Comparison of ENCODE assay signal across 8 cellular contexts in the genomic region with DNA sequence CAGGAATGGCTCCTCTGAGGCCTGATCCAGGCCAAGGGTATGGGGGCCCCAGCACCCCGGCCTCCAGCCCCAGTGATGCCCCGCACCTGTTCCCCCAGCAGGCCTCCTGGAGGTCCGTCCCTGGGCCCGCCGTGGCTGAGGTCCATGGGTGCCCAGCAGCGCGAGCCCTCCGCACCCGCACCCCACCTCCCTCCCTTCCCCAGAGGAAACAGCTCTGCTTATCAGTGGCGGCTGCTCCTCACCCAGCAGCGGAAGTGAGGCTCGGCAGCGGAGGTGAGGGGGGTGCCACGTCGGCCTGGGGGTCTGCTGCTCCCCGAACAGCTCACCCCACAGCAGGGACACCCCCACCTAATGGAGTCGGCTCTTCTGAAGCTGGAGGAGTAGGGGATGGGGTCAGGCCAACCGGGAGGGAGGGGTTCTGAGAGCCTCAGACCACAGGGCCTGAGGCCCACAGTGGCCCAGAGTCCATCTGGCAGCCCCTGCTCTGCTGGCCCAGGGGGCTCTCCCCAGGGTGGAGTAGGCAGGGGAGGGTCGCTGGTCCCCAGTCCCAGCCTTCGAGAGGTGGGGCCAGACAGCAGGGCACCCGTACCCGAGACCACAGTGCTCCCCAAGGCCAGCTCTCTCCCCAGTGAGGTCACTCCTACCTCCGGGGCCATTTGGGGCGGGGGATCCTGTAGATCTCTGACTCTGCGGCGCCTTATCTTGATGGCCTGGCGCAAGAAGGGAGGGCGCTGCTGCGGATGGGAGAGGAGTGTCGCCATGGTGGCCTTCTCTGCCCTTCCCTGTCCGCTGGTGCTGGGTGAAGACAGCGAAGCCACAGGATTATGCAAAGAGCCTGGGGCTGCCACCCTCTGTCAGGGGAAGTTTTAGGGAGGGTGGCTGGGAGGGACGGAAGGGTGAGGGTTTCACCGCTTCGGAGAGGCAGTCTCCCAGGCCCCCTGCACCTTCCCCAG. TPM values are rescaled to one million over a fixed set of nuclear protein-coding genes. Genes with fewer than 3 reads are reported as not detected.
A peak's percentile ranks its signal among the peaks of the same experiment; 100 is the strongest.
DNase-seq lines count a peak whose midpoint lies in the region; ATAC-seq, FAIRE-seq and TF ChIP-seq lines count a peak whose summit lies in the region.

A gene (minus strand): TSS at position 828 of the 953 bp plus-strand sequence. CDS start 67 bp downstream, at position 761.

- no peaks in the 10 kb centered on the region for H3K27me3 Mint-ChIP-seq in activated T-cell treated with anti-CD3 and anti-CD28 coated beads, Interleukin-2, amount 50 U/mL, for 24 hours

- DNase-seq in GM12891 (ENCODE audit: insufficient read length, low spot score) (peak; percentile 81), NB4 (ENCODE audit: low read depth) (peak; percentile 93), heart left ventricle (peak in 1 of 5 donors; percentile 47), spleen (peak; percentile 95), DMS 273 treated with DMSO at 0.1 percent for 48 hours (lab: John Stamatoyannopoulos, UW) (no peak), hepatic stellate cell (ENCODE audit: low spot score) (no peak), AG20443 (ENCODE audit: low spot score) (no peak)
- DNase-seq in activated T-cell treated with anti-CD3 and anti-CD28 coated beads, Interleukin-2, amount 50 U/mL, for 24 hours: peak; percentile 80

- WGBS in heart left ventricle, 4 donors: 55 to 87% (median 60%) methylated on average over 15 to 35 of the region's 35 CpGs
- 6 to 13% (median 9%) methylated on average over 18 to 35 of the region's 35 CpGs for WGBS in spleen, 5 donors

- no peaks in the 10 kb centered on the region for H3K27me3 ChIP-seq in heart left ventricle
- no peaks in the 10 kb centered on the region for H3K27me3 ChIP-seq in spleen (replicated peaks in 1 of 7)

- H3K4me1 Mint-ChIP-seq in activated T-cell treated with anti-CD3 and anti-CD28 coated beads, Interleukin-2, amount 50 U/mL, for 24 hours (ENCODE audit: low read depth): peaks cover 29% of the 10 kb centered on the region

- H3K4me3 Mint-ChIP-seq in activated T-cell treated with anti-CD3 and anti-CD28 coated beads, Interleukin-2, amount 50 U/mL, for 24 hours: peak within 1 kb of the TSS; percentile 96

- no peak for TF ChIP-seq POLR2A in GM12891 (IDR thresholded peaks at IDR 0.05; ENCODE audit: low read depth, low read length)
- peak; percentile 39 for TF ChIP-seq POLR2A in NB4 (IDR thresholded peaks at IDR 0.05; ENCODE audit: extremely low read depth, insufficient read length)
- TF ChIP-seq POLR2A in heart left ventricle (IDR thresholded peaks at IDR 0.05): no peak
- TF ChIP-seq POLR2A in spleen (IDR thresholded peaks at IDR 0.05): no peak

- intact Hi-C loops in heart left ventricle (cut with DNase I): loop anchor here in 1 of 10 donors (10.0 kb wide), 1 partner anchor 51 kb away; a partner anchor contains a TSS
- intact Hi-C loops in spleen (cut with DNase I; ENCODE audit: low total_unique reads): no loop called here

- no peaks in the 10 kb centered on the region for H3K9me3 Mint-ChIP-seq in activated T-cell treated with anti-CD3 and anti-CD28 coated beads, Interleukin-2, amount 50 U/mL, for 24 hours

- ATAC-seq in heart left ventricle: peak in 3 of 4 donors; percentile 4 to 21 (median 5)

- peak within 1 kb of the TSS; percentile 96 for H3K27ac Mint-ChIP-seq in activated T-cell treated with anti-CD3 and anti-CD28 coated beads, Interleukin-2, amount 50 U/mL, for 24 hours

- peaks cover 80% of the 10 kb centered on the region for H3K36me3 Mint-ChIP-seq in activated T-cell treated with anti-CD3 and anti-CD28 coated beads, Interleukin-2, amount 50 U/mL, for 24 hours (ENCODE audit: low read depth)

- H3K27ac ChIP-seq in heart left ventricle (peak within 1 kb of the TSS; percentile 56 to 99 (median 84)), spleen (peak within 1 kb of the TSS; percentile 57 to 98 (median 96))

- H3K36me3 ChIP-seq in heart left ventricle: peaks cover 3 to 57% (median 34%) of the 10 kb centered on the region in 9 donors
- peaks cover 2 to 76% (median 57%) of the 10 kb centered on the region in 6 donors for H3K36me3 ChIP-seq in spleen

- TF ChIP-seq CTCF in NB4 (IDR thresholded peaks at IDR 0.05; ENCODE audit: low read depth, low read length): no peak
- TF ChIP-seq CTCF in heart left ventricle (IDR thresholded peaks at IDR 0.05): no peak
- no peak for TF ChIP-seq CTCF in spleen (IDR thresholded peaks at IDR 0.05 in 8 of 11, conservative IDR thresholded peaks at IDR 0.05 in 3 of 11)

- H3K9me3 ChIP-seq in heart left ventricle (no peaks in the 10 kb centered on the region), spleen (no peaks in the 10 kb centered on the region)

- H3K4me1 ChIP-seq in heart left ventricle (peaks cover 27 to 59% (median 44%) of the 10 kb centered on the region in 12 donors), spleen (peaks cover 51 to 100% (median 78%) of the 10 kb centered on the region in 6 donors)

- FAIRE-seq in GM12891 (lab: Jason Lieb, UNC): peak; percentile 72

- H3K4me3 ChIP-seq in NB4 (ENCODE audit: low read depth, low read length): peak within 1 kb of the TSS; percentile 75
- H3K4me3 ChIP-seq in heart left ventricle: peak within 1 kb of the TSS in 9 of 12 donors; percentile 12 to 69 (median 32)
- H3K4me3 ChIP-seq in spleen: peak within 1 kb of the TSS; percentile 35 to 80 (median 58)

TF ChIP-seq in GM12891, 5 proteins besides CTCF, POLR2A, EP300 and RAD21:
- peak; percentile 50; the same call in 1 of the 2 replicates for TF ChIP-seq POU2F2 (IDR thresholded peaks at IDR 0.05; ENCODE audit: low read depth, low read length)
- TF ChIP-seq SPI1 (IDR thresholded peaks at IDR 0.05; ENCODE audit: low read depth, low read length): peak; percentile 59
- TF ChIP-seq PAX5 (IDR thresholded peaks at IDR 0.05; ENCODE audit: insufficient read depth, low read length, severe bottlenecking): no peak
- TF ChIP-seq TAF1 (IDR thresholded peaks at IDR 0.05; ENCODE audit: low read depth, low read length): 0 out of 2 replicates have a peak, but pooled peaks have one; percentile 17
- no peak for TF ChIP-seq POLR2AphosphoS5 (IDR thresholded peaks at IDR 0.05; ENCODE audit: low read depth, low read length)

RNA-seq across cellular contexts. Expression of the gene that starts here (rescaled TPM):
- polyA plus RNA-seq in GM12891 (2012; ENCODE audit: low read depth, missing spikeins): 25.9 TPM
- total RNA-seq in heart left ventricle (10 to 100 TPM in 2 of 9 donors, 1 to 10 TPM in 7; 2.1 to 28.5 (median 6.0) TPM), spleen (100 to 1,000 TPM in 6 of 7 donors, 10 to 100 TPM in 1; 87.1 to 187 (median 129) TPM)
- polyA plus RNA-seq in heart left ventricle (1 to 10 TPM; 4.5 to 5.8 TPM), spleen (10 to 100 TPM; 36.4 to 86.1 (median 53.0) TPM)

Comparison
In these comparisons a context has a peak if more than half of its experiments do, and no peak if none do; other contexts are left out.
1. RNA of the gene that starts here (polyA plus RNA-seq): 36.4 to 86.1 TPM in spleen; 4.5 to 5.8 TPM in heart left ventricle; every median in the first group is over 4 times any median in the second.
2. DNase-seq: peak in GM12891 (single experiment), NB4 (single experiment), activated T-cell treated with anti-CD3 and anti-CD28 coated beads, Interleukin-2, amount 50 U/mL, for 24 hours (single experiment) and spleen (single experiment); none in DMS 273 treated with DMSO at 0.1 percent for 48 hours (single experiment), hepatic stellate cell (single experiment) and AG20443 (single experiment).
3. Peak in every context shown above with its lines, with median percentiles within 50 percentile points of each other: H3K4me3 ChIP-seq.